8 cellular contexts compared by ENCODE assay signal in the genomic region with DNA sequence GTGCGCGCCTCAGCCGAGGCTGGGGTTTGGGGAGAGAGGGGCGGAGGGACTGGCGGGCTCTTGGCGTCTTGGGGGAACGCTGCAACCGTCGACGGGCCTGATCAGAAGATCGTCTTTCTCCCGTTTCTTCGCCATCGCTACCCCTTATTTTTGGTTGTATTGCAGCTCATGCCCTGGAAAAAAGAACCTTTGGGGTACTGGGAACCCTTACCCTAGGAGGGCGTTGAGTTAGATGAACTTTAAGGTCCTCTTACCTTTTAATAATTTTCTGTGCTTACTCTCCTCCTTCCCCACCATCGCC. TPM values are rescaled to one million over a fixed set of nuclear protein-coding genes. Genes with fewer than 3 reads are reported as not detected.
DNase-seq lines count a peak whose midpoint lies in the region; ATAC-seq and TF ChIP-seq lines count a peak whose summit lies in the region.

No MANE protein-coding gene starts in this region.

- peak overlapping the region; percentile 97 for H3K4me3 ChIP-seq in HFF-Myc (replicated peaks; ENCODE audit: low read depth, low read length)

- peaks cover 9% of the 10 kb centered on the region for H3K9me3 Mint-ChIP-seq in glutamatergic neuron (ENCODE audit: unreplicated experiment)
- H3K9me3 Mint-ChIP-seq in stimulated activated memory B cell treated with anti-CD40 and anti-IgM and Interleukin-4, amounts not matched to agents 10 μg/mL and 1 μg/mL and 100 μg/mL, for 72 hours = no peaks in the 10 kb centered on the region

- peak overlapping the region; percentile 100 for H3K27ac Mint-ChIP-seq in glutamatergic neuron (ENCODE audit: unreplicated experiment)
- H3K27ac Mint-ChIP-seq in stimulated activated memory B cell treated with anti-CD40 and anti-IgM and Interleukin-4, amounts not matched to agents 10 μg/mL and 1 μg/mL and 100 μg/mL, for 72 hours = peak overlapping the region; percentile 87

- H3K4me1 Mint-ChIP-seq in glutamatergic neuron (ENCODE audit: low read depth, unreplicated experiment) = peaks cover 19% of the 10 kb centered on the region
- peaks cover 45% of the 10 kb centered on the region for H3K4me1 Mint-ChIP-seq in stimulated activated memory B cell treated with anti-CD40 and anti-IgM and Interleukin-4, amounts not matched to agents 10 μg/mL and 1 μg/mL and 100 μg/mL, for 72 hours

- TF ChIP-seq CTCF in GM10248 (IDR thresholded peaks at IDR 0.05; ENCODE audit: control extremely low read depth, extremely low read depth, low read depth, missing control alignments) (no peak), HFF-Myc (IDR thresholded peaks at IDR 0.05; ENCODE audit: low read depth, low read length, missing control alignments) (no peak), glutamatergic neuron (IDR thresholded peaks at IDR 0.05; ENCODE audit: partially characterized antibody, unreplicated experiment) (no peak)

- peaks cover 7% of the 10 kb centered on the region for H3K27me3 Mint-ChIP-seq in glutamatergic neuron (ENCODE audit: unreplicated experiment)
- no peaks in the 10 kb centered on the region for H3K27me3 Mint-ChIP-seq in stimulated activated memory B cell treated with anti-CD40 and anti-IgM and Interleukin-4, amounts not matched to agents 10 μg/mL and 1 μg/mL and 100 μg/mL, for 72 hours

- H3K4me3 Mint-ChIP-seq in glutamatergic neuron (ENCODE audit: unreplicated experiment) = peak overlapping the region; percentile 99
- peak overlapping the region; percentile 95 for H3K4me3 Mint-ChIP-seq in stimulated activated memory B cell treated with anti-CD40 and anti-IgM and Interleukin-4, amounts not matched to agents 10 μg/mL and 1 μg/mL and 100 μg/mL, for 72 hours

- ATAC-seq in stimulated activated memory B cell treated with anti-CD40 and anti-IgM and Interleukin-4, amounts not matched to agents 10 μg/mL and 1 μg/mL and 100 μg/mL, for 72 hours = no peak
- no peak for ATAC-seq in HG02840 (IDR thresholded peaks at IDR 0.05; ENCODE audit: low FRiP score, unreplicated experiment)

- no peaks in the 10 kb centered on the region for H3K36me3 Mint-ChIP-seq in glutamatergic neuron (ENCODE audit: unreplicated experiment)
- peaks cover 9% of the 10 kb centered on the region for H3K36me3 Mint-ChIP-seq in stimulated activated memory B cell treated with anti-CD40 and anti-IgM and Interleukin-4, amounts not matched to agents 10 μg/mL and 1 μg/mL and 100 μg/mL, for 72 hours

- POLR2A ChIA-PET in GM10248 (lab: Yijun Ruan, JAX) = interaction anchor here (0.5 to 1.6 kb wide), 10 partner anchors 10 to 137 kb away, joined by 3 to 7 read pairs (median 3); partner anchors contain the start of gene PROB1

- DNase-seq in GM10248 (ENCODE audit: extremely low spot score) (peak; percentile 87), HFF-Myc (ENCODE audit: extremely low read depth, low read depth) (no peak), glutamatergic neuron (no peak), NCI-H128 (lab: John Stamatoyannopoulos, UW; ENCODE audit: unreplicated experiment) (no peak), D341Med (ENCODE audit: low spot score) (no peak)
- DNase-seq in activated CD4-positive, alpha-beta T cell treated with anti-CD3 and anti-CD28 coated beads, Interleukin-2, amount 50 U/mL, for 4 hours = peak; percentile 71 to 77

- CTCF ChIA-PET in GM10248 (lab: Yijun Ruan, JAX) = interaction anchor here (0.8 to 3.0 kb wide), 19 partner anchors 8 to 767 kb away, joined by 3 to 25 read pairs (median 5); partner anchors contain the start of genes HSPA9 and MZB1

RNA-seq across cellular contexts. Expression of gene PAIP2, which starts 0.7 kb away (rescaled TPM):
- 128 TPM for total RNA-seq in glutamatergic neuron (ENCODE audit: unreplicated experiment)

RNA-seq across cellular contexts. Expression of gene SLC23A1, which starts 40.7 kb away (rescaled TPM):
- not detected for total RNA-seq in glutamatergic neuron (ENCODE audit: unreplicated experiment)

RNA-seq across cellular contexts. Expression of gene MZB1, which starts 47.3 kb away (rescaled TPM):
- not detected for total RNA-seq in glutamatergic neuron (ENCODE audit: unreplicated experiment)

RNA-seq across cellular contexts. Expression of gene MATR3, which starts 48.8 kb away (rescaled TPM):
- total RNA-seq in glutamatergic neuron (ENCODE audit: unreplicated experiment) = 372 TPM

RNA-seq across cellular contexts. Expression of gene PROB1, which starts 52.5 kb away (rescaled TPM):
- total RNA-seq in glutamatergic neuron (ENCODE audit: unreplicated experiment) = 1.3 TPM

Comparison
In these comparisons a context has a peak if more than half of its experiments do, and no peak if none do; other contexts are left out.
1. DNase-seq: peak in GM10248 (single experiment) and activated CD4-positive, alpha-beta T cell treated with anti-CD3 and anti-CD28 coated beads, Interleukin-2, amount 50 U/mL, for 4 hours (2 of 2); none in HFF-Myc (single experiment), glutamatergic neuron (single experiment), NCI-H128 (single experiment) and D341Med (single experiment).